ENCODE assay signal across 1 cellular context in genomic region chr7:93453264-93453663, GRCh38.
TF ChIP-seq lines count a peak whose summit lies in the region.

No MANE protein-coding gene starts in this region.

TF ChIP-seq in K562, 482 proteins besides CTCF, POLR2A, EP300 and RAD21 (continued from another document):
- TF ChIP-seq PRDM10 (IDR thresholded peaks at IDR 0.05; ENCODE audit: partially characterized antibody) (no peak), E2F1 (CRISPR knock-in tag; IDR thresholded peaks at IDR 0.05) (no peak), NCOA2 (IDR thresholded peaks at IDR 0.05; ENCODE audit: partially characterized antibody in 2 of 2) (no peak), ZNF239 (CRISPR knock-in tag; IDR thresholded peaks at IDR 0.05) (no peak), THAP7 (CRISPR knock-in tag; IDR thresholded peaks at IDR 0.05) (no peak), CEBPG (CRISPR knock-in tag; IDR thresholded peaks at IDR 0.05) (no peak), CEBPG (tag; conservative IDR thresholded peaks at IDR 0.05 in 1 of 2, IDR thresholded peaks at IDR 0.05 in 1 of 2) (peak in 1 of 2 experiments; percentile 72; a peak in 2 of 4 replicates)
TF ChIP-seq in K562: peak in this region for 3.
